ENCODE assay signal across 12 cellular contexts in the genomic region with DNA sequence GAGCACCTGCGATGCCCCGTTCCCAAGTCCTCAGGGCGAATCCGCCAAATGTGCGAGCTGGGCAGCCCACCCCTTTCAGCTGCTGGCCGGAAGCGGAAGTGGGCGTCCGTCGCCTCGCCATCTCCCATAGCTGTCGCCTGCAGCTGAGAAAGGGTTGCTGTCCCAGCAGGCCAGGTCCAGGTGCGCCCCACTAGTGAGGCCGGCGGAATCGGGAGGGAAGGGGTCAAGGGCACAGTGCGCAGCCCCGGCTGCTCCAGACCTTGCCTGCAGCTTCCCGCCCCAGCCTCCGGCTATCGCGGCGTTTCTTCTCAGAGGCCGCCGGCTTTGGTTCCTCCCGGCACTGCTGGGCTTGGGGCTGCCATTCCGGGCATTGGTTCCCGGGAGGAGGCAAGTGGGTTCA. TPM values are rescaled to one million over a fixed set of nuclear protein-coding genes. Genes with fewer than 3 reads are reported as not detected.
DNase-seq lines count a peak whose midpoint lies in the region; ATAC-seq, FAIRE-seq and TF ChIP-seq lines count a peak whose summit lies in the region.
"Had no signal": no experiment of that assay in that cellular context is flagged by ENCODE, and none has a peak within 500 bp of the region (broad histone marks: within the 10 kb centered on the region; RNA-seq: fewer than 3 reads in every experiment).

ZNF177 (plus strand) TSS at position 109 of the 400 bp plus-strand sequence. CDS start 15,299 bp downstream, outside the sequence.

- H3K9me3 Mint-ChIP-seq in astrocyte (ENCODE audit: unreplicated experiment) = peaks cover 42% of the 10 kb centered on the region

- WGBS in small intestine, 3 donors = 4 to 21% (median 12%) methylated on average over 27 to 28 of the region's 28 CpGs

- H3K4me2 ChIP-seq in astrocyte (ENCODE audit: low read length) = peak within 1 kb of the TSS; percentile 78

- H3K36me3 Mint-ChIP-seq in astrocyte (ENCODE audit: low read depth, unreplicated experiment) = peaks cover 12% of the 10 kb centered on the region

- H4K20me1 ChIP-seq in astrocyte (ENCODE audit: insufficient read depth, low read length) = no peaks in the 10 kb centered on the region

- intact Hi-C loops in kidney (cut with DNase I) = no loop called here

- no peak within 1 kb of the TSS for H3K27ac ChIP-seq in astrocyte (ENCODE audit: low read depth, low read length)
- no peak within 1 kb of the TSS for H3K27ac ChIP-seq in kidney (ENCODE audit: low read depth in 2 of 2, low read length in 2 of 2)
- no peak within 1 kb of the TSS for H3K27ac ChIP-seq in small intestine (ENCODE audit: low read depth in 1 of 2, low read length in 1 of 2)
- H3K27ac ChIP-seq: Peyer's patch had no signal

- no peaks in the 10 kb centered on the region for H3K27me3 Mint-ChIP-seq in astrocyte (ENCODE audit: low read depth, unreplicated experiment)

- TF ChIP-seq POLR2A in H54 (IDR thresholded peaks at IDR 0.05; ENCODE audit: low read depth, low read length) = peak; percentile 24; the same call in 1 of the 2 replicates

- TF ChIP-seq CTCF in astrocyte (IDR thresholded peaks at IDR 0.05; ENCODE audit: insufficient read depth, low read depth, low read length) (no peak), kidney (IDR thresholded peaks at IDR 0.05; ENCODE audit: borderline replicate concordance, extremely low read depth, insufficient read depth) (no peak)

- peak within 1 kb of the TSS; percentile 71 for H2AFZ ChIP-seq in astrocyte (ENCODE audit: low read depth, low read length)

- no peak within 1 kb of the TSS for H3K4me3 Mint-ChIP-seq in astrocyte (ENCODE audit: unreplicated experiment)
- H3K4me3 Mint-ChIP-seq: activated CD4-positive, alpha-beta memory T cell treated with anti-CD3 and anti-CD28 coated beads for 36 hours had no signal

- FAIRE-seq in H54 (lab: Jason Lieb, UNC) = no peak
- FAIRE-seq in astrocyte (lab: Jason Lieb, UNC) = no peak
- no peak for FAIRE-seq in kidney (lab: Jason Lieb, UNC)
- FAIRE-seq in HTR-8/SVneo (lab: Jason Lieb, UNC) = no peak
- FAIRE-seq in small intestine (lab: Jason Lieb, UNC) = no peak

- H3K4me1 ChIP-seq in astrocyte (ENCODE audit: insufficient read depth, low read length) = no peaks in the 10 kb centered on the region
- no peaks in the 10 kb centered on the region for H3K4me1 ChIP-seq in kidney (ENCODE audit: control insufficient read depth in 1 of 2, insufficient read depth in 1 of 2, low read depth in 1 of 2, low read length in 2 of 2)
- H3K4me1 ChIP-seq in small intestine (ENCODE audit: control insufficient read depth in 2 of 2, insufficient read depth in 1 of 2, low read depth in 1 of 2, low read length in 1 of 2) = no peaks in the 10 kb centered on the region
- H3K4me1 ChIP-seq: Peyer's patch had no signal

- H3K27ac Mint-ChIP-seq in astrocyte (ENCODE audit: unreplicated experiment) = no peak within 1 kb of the TSS
- H3K27ac Mint-ChIP-seq: activated CD4-positive, alpha-beta memory T cell treated with anti-CD3 and anti-CD28 coated beads for 36 hours had no signal

- no peaks in the 10 kb centered on the region for H3K4me1 Mint-ChIP-seq in astrocyte (ENCODE audit: low read depth, unreplicated experiment)

- H3K36me3 ChIP-seq in astrocyte (ENCODE audit: insufficient read depth, low read length) = no peaks in the 10 kb centered on the region
- H3K36me3 ChIP-seq in kidney (ENCODE audit: control insufficient read depth in 1 of 2, insufficient read depth in 2 of 2, low read length in 2 of 2) = peaks cover 0 to 9% of the 10 kb centered on the region in 2 donors
- no peaks in the 10 kb centered on the region for H3K36me3 ChIP-seq in small intestine (ENCODE audit: control insufficient read depth in 2 of 2, insufficient read depth in 2 of 2, low read length in 2 of 2)
- H3K36me3 ChIP-seq: Peyer's patch had no signal

- H3K27me3 ChIP-seq in astrocyte (ENCODE audit: insufficient read depth, low read length) (no peaks in the 10 kb centered on the region), small intestine (ENCODE audit: control insufficient read depth in 2 of 2, insufficient read depth in 2 of 2, low read length in 2 of 2) (no peaks in the 10 kb centered on the region)
- H3K27me3 ChIP-seq: Peyer's patch had no signal

- peaks cover 12% of the 10 kb centered on the region for H3K9me3 ChIP-seq in astrocyte (ENCODE audit: insufficient read depth, low read depth, low read length)
- peaks cover 30 to 74% of the 10 kb centered on the region in 2 donors for H3K9me3 ChIP-seq in kidney (ENCODE audit: control insufficient read depth in 1 of 2, low read length in 2 of 2)
- peaks cover 3% of the 10 kb centered on the region for H3K9me3 ChIP-seq in small intestine (ENCODE audit: control insufficient read depth, low read depth)

- H3K4me3 ChIP-seq in astrocyte (ENCODE audit: insufficient read depth, low read depth, low read length) (peak within 1 kb of the TSS; percentile 52), kidney (ENCODE audit: low read length in 2 of 2) (no peak within 1 kb of the TSS), small intestine (ENCODE audit: low read depth in 1 of 2, low read length in 2 of 2) (peak within 1 kb of the TSS in 1 of 2 donors; percentile 14)
- H3K4me3 ChIP-seq: lung, Peyer's patch had no signal

- H3K9ac ChIP-seq in astrocyte (ENCODE audit: low read length) = peak within 1 kb of the TSS; percentile 43
- no peak within 1 kb of the TSS for H3K9ac ChIP-seq in kidney (ENCODE audit: low read length in 2 of 2)

- DNase-seq in A172 (ENCODE audit: low spot score) (no peak), H54 (ENCODE audit: insufficient read length, low spot score) (peak; percentile 8), astrocyte (ENCODE audit: low read depth) (peak; percentile 31), kidney (peak; percentile 70), NCI-H2196 (lab: John Stamatoyannopoulos, UW; ENCODE audit: unreplicated experiment) (no peak), HTR-8/SVneo (ENCODE audit: insufficient read length, low spot score) (no peak), small intestine (no peak)
- DNase-seq: activated CD4-positive, alpha-beta memory T cell treated with anti-CD3 and anti-CD28 coated beads for 36 hours; DMS 273 treated with DMSO at 0.1 percent for 48 hours; Peyer's patch had no signal

- no peaks in the 10 kb centered on the region for H3K79me2 ChIP-seq in astrocyte (ENCODE audit: insufficient read depth, low read length)

- ATAC-seq in HG03457 (IDR thresholded peaks at IDR 0.05; ENCODE audit: unreplicated experiment) = no peak

RNA-seq across cellular contexts. Expression of gene ZNF177, which starts in this region (rescaled TPM):
- 3.3 and 14.8 TPM in 2 replicates for total RNA-seq in A172 (2014; rRNA removed; shearing (Covaris generic))
- total RNA-seq in astrocyte (1.2 and 1.7 TPM in 2 replicates), kidney (1.8 TPM)
- polyA plus RNA-seq in kidney (ENCODE audit: insufficient read depth, low read depth, low replicate concordance) (5.7 TPM), small intestine (1 to 10 TPM in 1 of 3 donors, under 1 TPM in 1, not detected in 1; 0.27 to 1.0 TPM)

Comparison
In these comparisons a context has a peak if more than half of its experiments do, and no peak if none do; other contexts are left out.
1. DNase-seq: peak in H54 (single experiment), astrocyte (single experiment) and kidney (single experiment); none in A172 (single experiment), NCI-H2196 (single experiment), HTR-8/SVneo (single experiment) and small intestine (single experiment).